ENCODE assay signal across 8 cellular contexts in the genomic region with DNA sequence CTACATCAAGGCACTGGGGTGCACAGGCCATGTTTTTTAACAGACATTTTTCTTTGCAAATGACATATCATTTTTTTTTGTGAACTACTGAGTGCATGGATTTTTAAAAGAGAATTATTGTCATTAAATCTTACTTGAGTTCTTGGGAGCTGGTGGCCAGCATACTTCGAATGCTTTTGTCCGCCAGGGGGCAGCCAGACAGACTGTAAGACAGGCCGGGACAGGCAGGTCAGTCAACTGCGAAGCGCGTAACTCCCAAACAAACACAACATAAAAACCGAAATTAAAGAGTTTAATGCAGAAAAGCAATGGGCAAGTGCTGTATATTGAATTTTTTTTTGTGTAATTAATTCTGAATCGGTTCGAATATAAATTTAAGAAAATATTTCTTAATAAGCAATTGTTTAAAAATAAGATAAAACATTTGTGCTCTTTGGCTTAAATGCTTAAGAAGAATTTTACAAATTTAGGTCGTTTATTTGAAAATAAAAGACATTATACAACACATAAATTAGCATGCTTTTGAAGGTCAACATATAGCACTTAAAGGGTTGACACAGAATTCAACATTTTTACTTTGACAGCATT.
A peak's percentile ranks its signal among the peaks of the same experiment; 100 is the strongest.
DNase-seq lines count a peak whose midpoint lies in the region; ATAC-seq and TF ChIP-seq lines count a peak whose summit lies in the region.

No MANE protein-coding gene starts in this region.

- ATAC-seq in esophagus mucosa = peak; percentile 62

- no peaks in the 10 kb centered on the region for H3K4me1 Mint-ChIP-seq in activated CD4-positive, alpha-beta T cell treated with anti-CD3 and anti-CD28 coated beads, Interleukin-2, amount 10 ng/mL, durations not matched to agents 24 days and 14 days
- H3K4me1 Mint-ChIP-seq in type B pancreatic cell (ENCODE audit: unreplicated experiment) = peaks cover 4% of the 10 kb centered on the region

- no peak overlapping the region for H3K4me3 Mint-ChIP-seq in activated CD4-positive, alpha-beta T cell treated with anti-CD3 and anti-CD28 coated beads, Interleukin-2, amount 10 ng/mL, durations not matched to agents 24 days and 14 days
- H3K4me3 Mint-ChIP-seq in type B pancreatic cell = no peak overlapping the region

- H3K27ac ChIP-seq in HL-60 (replicated peaks) (no peak overlapping the region), vagina (no peak overlapping the region)

- TF ChIP-seq CTCF in HL-60 (IDR thresholded peaks at IDR 0.05; ENCODE audit: insufficient read depth, low read length) = peak; percentile 21
- peak; percentile 90 for TF ChIP-seq CTCF in type B pancreatic cell (conservative IDR thresholded peaks at IDR 0.05)
- peak in 1 of 3 experiments; percentile 42 for TF ChIP-seq CTCF in vagina (IDR thresholded peaks at IDR 0.05)

- no peaks in the 10 kb centered on the region for H3K9me3 ChIP-seq in vagina

- H3K36me3 Mint-ChIP-seq in activated CD4-positive, alpha-beta T cell treated with anti-CD3 and anti-CD28 coated beads, Interleukin-2, amount 10 ng/mL, durations not matched to agents 24 days and 14 days (ENCODE audit: low read depth) = no peaks in the 10 kb centered on the region
- no peaks in the 10 kb centered on the region for H3K36me3 Mint-ChIP-seq in type B pancreatic cell

- H3K27ac Mint-ChIP-seq in activated CD4-positive, alpha-beta T cell treated with anti-CD3 and anti-CD28 coated beads, Interleukin-2, amount 10 ng/mL, durations not matched to agents 24 days and 14 days = no peak overlapping the region
- H3K27ac Mint-ChIP-seq in type B pancreatic cell = no peak overlapping the region

- intact Hi-C loops in activated CD4-positive, alpha-beta T cell treated with anti-CD3 and anti-CD28 coated beads, Interleukin-2, amount 10 ng/mL, durations not matched to agents 24 days and 14 days (cut with micrococcal nuclease) = no loop called here
- intact Hi-C loops in vagina (cut with DNase I) = no loop called here

- no peaks in the 10 kb centered on the region for H3K27me3 ChIP-seq in HL-60 (ENCODE audit: insufficient read depth, poor library complexity, severe bottlenecking)
- H3K27me3 ChIP-seq in vagina = no peaks in the 10 kb centered on the region

- TF ChIP-seq POLR2A in vagina (IDR thresholded peaks at IDR 0.05) = no peak

- peak; percentile 14 to 43 for DNase-seq in activated CD4-positive, alpha-beta T cell treated with anti-CD3 and anti-CD28 coated beads for 24 hours (ENCODE audit: low read depth in 2 of 2)
- no peak for DNase-seq in activated CD4-positive, alpha-beta T cell treated with anti-CD3 and anti-CD28 coated beads for 1 hour
- DNase-seq in HL-60 (ENCODE audit: low read depth in 1 of 2, low spot score in 1 of 2) (peak; percentile 11 to 45), mucosa of gallbladder (ENCODE audit: low spot score) (peak; percentile 51), type B pancreatic cell (ENCODE audit: extremely low spot score, unreplicated experiment) (no peak), vagina (ENCODE audit: extremely low spot score in 2 of 2) (no peak)
- peak; percentile 79 for DNase-seq in activated CD4-positive, alpha-beta T cell treated with anti-CD3 and anti-CD28 coated beads, Interleukin-2, amount 10 ng/mL, durations not matched to agents 24 days and 14 days

- peaks cover 4% of the 10 kb centered on the region for H3K4me1 ChIP-seq in vagina

- H3K4me3 ChIP-seq in HL-60 (replicated peaks; ENCODE audit: insufficient read depth, low read length) (no peak overlapping the region), vagina (no peak overlapping the region)

- H3K27me3 Mint-ChIP-seq in activated CD4-positive, alpha-beta T cell treated with anti-CD3 and anti-CD28 coated beads, Interleukin-2, amount 10 ng/mL, durations not matched to agents 24 days and 14 days = peaks cover 3% of the 10 kb centered on the region
- peaks cover 12% of the 10 kb centered on the region for H3K27me3 Mint-ChIP-seq in type B pancreatic cell

- no peaks in the 10 kb centered on the region for H3K36me3 ChIP-seq in vagina

- H3K9me3 Mint-ChIP-seq in activated CD4-positive, alpha-beta T cell treated with anti-CD3 and anti-CD28 coated beads, Interleukin-2, amount 10 ng/mL, durations not matched to agents 24 days and 14 days = no peaks in the 10 kb centered on the region
- peaks cover 4% of the 10 kb centered on the region for H3K9me3 Mint-ChIP-seq in type B pancreatic cell

Comparison
In these comparisons a context has a peak if more than half of its experiments do, and no peak if none do; other contexts are left out.
1. DNase-seq: peak in activated CD4-positive, alpha-beta T cell treated with anti-CD3 and anti-CD28 coated beads for 24 hours (2 of 2), HL-60 (2 of 2), activated CD4-positive, alpha-beta T cell treated with anti-CD3 and anti-CD28 coated beads, Interleukin-2, amount 10 ng/mL, durations not matched to agents 24 days and 14 days (single experiment) and mucosa of gallbladder (single experiment); none in activated CD4-positive, alpha-beta T cell treated with anti-CD3 and anti-CD28 coated beads for 1 hour (single experiment), type B pancreatic cell (single experiment) and vagina (0 of 2).